In genomic region chr9:16062542-16063240, GRCh38 we compare ENCODE assay signal across 13 cellular contexts.
A peak's percentile ranks its signal among the peaks of the same experiment; 100 is the strongest.
DNase-seq lines count a peak whose midpoint lies in the region; ATAC-seq and TF ChIP-seq lines count a peak whose summit lies in the region.
"Had no signal": no experiment of that assay in that cellular context is flagged by ENCODE, and none has a peak within 500 bp of the region (broad histone marks: within the 10 kb centered on the region; RNA-seq: fewer than 3 reads in every experiment).

No MANE protein-coding gene starts in this region.

- DNase-seq in AG08395 (ENCODE audit: low spot score), result peak; percentile 17
- peak; percentile 80 for DNase-seq in HFFc6
- peak; percentile 99 for DNase-seq in foreskin keratinocyte
- DNase-seq in CD14-positive monocyte (ENCODE audit: low spot score), result no peak
- no peak for DNase-seq in naive thymus-derived CD8-positive, alpha-beta T cell
- DNase-seq in left cardiac atrium, result no peak
- DNase-seq: activated CD4-positive, alpha-beta T cell treated with anti-CD3 and anti-CD28 coated beads for 4 hours; foreskin melanocyte; SIG-M5 had no signal

- H3K36me3 Mint-ChIP-seq in HFFc6 (ENCODE audit: low read depth), result no peaks in the 10 kb centered on the region
- H3K36me3 Mint-ChIP-seq in activated naive CD8-positive, alpha-beta T cell, result no peaks in the 10 kb centered on the region
- H3K36me3 Mint-ChIP-seq in CD14-positive monocyte, result no peaks in the 10 kb centered on the region
- H3K36me3 Mint-ChIP-seq in naive thymus-derived CD8-positive, alpha-beta T cell, result peaks cover 0 to 3% (median 0%) of the 10 kb centered on the region in 3 donors
- H3K36me3 Mint-ChIP-seq: memory B cell had no signal

- H3K27ac ChIP-seq in foreskin keratinocyte, result peak overlapping the region; percentile 88

- peaks cover 30% of the 10 kb centered on the region for H3K4me1 ChIP-seq in foreskin keratinocyte

- POLR2A ChIA-PET in naive thymus-derived CD8-positive, alpha-beta T cell (lab: Charles Lee), result no interaction called here

- no peaks in the 10 kb centered on the region for H3K27me3 ChIP-seq in foreskin keratinocyte

- intact Hi-C loops in CD14-positive monocyte (cut with micrococcal nuclease) (no loop called here), left cardiac atrium (cut with DNase I) (no loop called here)

- H3K27me3 Mint-ChIP-seq in HFFc6 (ENCODE audit: insufficient read depth) (no peaks in the 10 kb centered on the region), CD14-positive monocyte (ENCODE audit: low read depth in 3 of 3) (peaks cover 0 to 5% (median 4%) of the 10 kb centered on the region in 3 donors)
- no peaks in the 10 kb centered on the region for H3K27me3 Mint-ChIP-seq in activated naive CD8-positive, alpha-beta T cell
- H3K27me3 Mint-ChIP-seq in naive thymus-derived CD8-positive, alpha-beta T cell, result no peaks in the 10 kb centered on the region

- H3K4me3 Mint-ChIP-seq in HFFc6 (peak overlapping the region; percentile 67), CD14-positive monocyte (no peak overlapping the region)
- no peak overlapping the region for H3K4me3 Mint-ChIP-seq in activated naive CD8-positive, alpha-beta T cell
- H3K4me3 Mint-ChIP-seq in naive thymus-derived CD8-positive, alpha-beta T cell, result no peak overlapping the region
- H3K4me3 Mint-ChIP-seq: memory B cell had no signal

- H3K9me3 Mint-ChIP-seq in HFFc6, result peaks cover 2% of the 10 kb centered on the region
- no peaks in the 10 kb centered on the region for H3K9me3 Mint-ChIP-seq in activated naive CD8-positive, alpha-beta T cell (ENCODE audit: low read depth)
- peaks cover 0 to 5% (median 2%) of the 10 kb centered on the region in 7 donors for H3K9me3 Mint-ChIP-seq in CD14-positive monocyte
- H3K9me3 Mint-ChIP-seq in naive thymus-derived CD8-positive, alpha-beta T cell, result peaks cover 0 to 4% (median 0%) of the 10 kb centered on the region in 9 donors

- peak overlapping the region; percentile 63 for H3K27ac Mint-ChIP-seq in HFFc6
- H3K27ac Mint-ChIP-seq in activated naive CD8-positive, alpha-beta T cell, result peak overlapping the region; percentile 85
- H3K27ac Mint-ChIP-seq in CD14-positive monocyte, result no peak overlapping the region
- peak overlapping the region in 1 of 10 donors; percentile 23 for H3K27ac Mint-ChIP-seq in naive thymus-derived CD8-positive, alpha-beta T cell
- H3K27ac Mint-ChIP-seq: memory B cell had no signal

- TF ChIP-seq CTCF in HFFc6 (IDR thresholded peaks at IDR 0.05) (no peak), foreskin keratinocyte (conservative IDR thresholded peaks at IDR 0.05) (no peak), CD14-positive monocyte (IDR thresholded peaks at IDR 0.05) (no peak)

- H3K4me1 Mint-ChIP-seq in HFFc6 (ENCODE audit: low read depth), result peaks cover 64% of the 10 kb centered on the region
- peaks cover 49% of the 10 kb centered on the region for H3K4me1 Mint-ChIP-seq in activated naive CD8-positive, alpha-beta T cell (ENCODE audit: low read depth)
- H3K4me1 Mint-ChIP-seq in CD14-positive monocyte, result peaks cover 4% of the 10 kb centered on the region
- peaks cover 9 to 26% (median 16%) of the 10 kb centered on the region in 4 donors for H3K4me1 Mint-ChIP-seq in naive thymus-derived CD8-positive, alpha-beta T cell

- ATAC-seq in foreskin keratinocyte (peak; percentile 90), GM18870 (IDR thresholded peaks at IDR 0.05; ENCODE audit: unreplicated experiment) (no peak), left cardiac atrium (no peak)
- no peak for ATAC-seq in naive thymus-derived CD8-positive, alpha-beta T cell
- ATAC-seq: K562 had no signal

Comparison
In these comparisons a context has a peak if more than half of its experiments do, and no peak if none do; other contexts are left out.
1. DNase-seq: peak in AG08395 (single experiment), HFFc6 (single experiment) and foreskin keratinocyte (2 of 2); none in CD14-positive monocyte (single experiment), naive thymus-derived CD8-positive, alpha-beta T cell (0 of 10) and left cardiac atrium (single experiment).
2. H3K27ac Mint-ChIP-seq: peak in HFFc6 (single experiment) and activated naive CD8-positive, alpha-beta T cell (single experiment); none in CD14-positive monocyte (0 of 7).